ENCODE assay signal across 26 cellular contexts in genomic region chr11:66076561-66076960, GRCh38. TPM values are rescaled to one million over a fixed set of nuclear protein-coding genes. Genes with fewer than 3 reads are reported as not detected.
DNase-seq lines count a peak whose midpoint lies in the region; ATAC-seq, FAIRE-seq and TF ChIP-seq lines count a peak whose summit lies in the region.
"Had no signal": no experiment of that assay in that cellular context is flagged by ENCODE, and none has a peak within 500 bp of the region (broad histone marks: within the 10 kb centered on the region; RNA-seq: fewer than 3 reads in every experiment).

No MANE protein-coding gene starts in this region.

- H3K4me1 Mint-ChIP-seq in T-helper 17 cell, result peaks cover 59% of the 10 kb centered on the region
- H3K4me1 Mint-ChIP-seq in activated T-helper 2 cell treated with anti-CD3 and anti-CD28 coated beads, Interferon-gamma antibody, Interleukin-2, Interleukin-4, amounts not matched to agents 10 μg/mL and 5 μg/mL and 100 μg/mL, durations not matched to agents 14 hours and 24 hours and 36 hours (ENCODE audit: low read depth), result peaks cover 59% of the 10 kb centered on the region

- 93 to 100% methylated on average over 5 to 7 of the region's 9 CpGs for WGBS in mesodermal cell (ENCODE audit: insufficient coverage in 2 of 2), 2 experiments

- peak overlapping the region; percentile 96 for H3K27ac Mint-ChIP-seq in T-helper 17 cell
- H3K27ac Mint-ChIP-seq in activated T-helper 2 cell treated with anti-CD3 and anti-CD28 coated beads, Interferon-gamma antibody, Interleukin-2, Interleukin-4, amounts not matched to agents 10 μg/mL and 5 μg/mL and 100 μg/mL, durations not matched to agents 14 hours and 24 hours and 36 hours, result no peak overlapping the region

- no peaks in the 10 kb centered on the region for H3K27me3 Mint-ChIP-seq in T-helper 17 cell
- H3K27me3 Mint-ChIP-seq in activated T-helper 2 cell treated with anti-CD3 and anti-CD28 coated beads, Interferon-gamma antibody, Interleukin-2, Interleukin-4, amounts not matched to agents 10 μg/mL and 5 μg/mL and 100 μg/mL, durations not matched to agents 14 hours and 24 hours and 36 hours (ENCODE audit: low read depth), result no peaks in the 10 kb centered on the region

- H3K9me3 Mint-ChIP-seq in activated T-helper 2 cell treated with anti-CD3 and anti-CD28 coated beads, Interferon-gamma antibody, Interleukin-2, Interleukin-4, amounts not matched to agents 10 μg/mL and 5 μg/mL and 100 μg/mL, durations not matched to agents 14 hours and 24 hours and 36 hours, result no peaks in the 10 kb centered on the region
- H3K9me3 Mint-ChIP-seq: H9, neural crest cell had no signal

- intact Hi-C loops in activated T-helper 2 cell treated with anti-CD3 and anti-CD28 coated beads, Interferon-gamma antibody, Interleukin-2, Interleukin-4, amounts not matched to agents 10 μg/mL and 5 μg/mL and 100 μg/mL, durations not matched to agents 14 hours and 24 hours and 36 hours (cut with micrococcal nuclease), result no loop called here

- no peak for ATAC-seq in T-helper 17 cell

- H3K36me3 ChIP-seq in mesodermal cell (ENCODE audit: control insufficient read depth, insufficient read depth, low read length), result peaks cover 70% of the 10 kb centered on the region
- H3K36me3 ChIP-seq: cardiac muscle cell, prostate gland had no signal

- H3K4me3 Mint-ChIP-seq in T-helper 17 cell, result no peak overlapping the region
- no peak overlapping the region for H3K4me3 Mint-ChIP-seq in activated T-helper 2 cell treated with anti-CD3 and anti-CD28 coated beads, Interferon-gamma antibody, Interleukin-2, Interleukin-4, amounts not matched to agents 10 μg/mL and 5 μg/mL and 100 μg/mL, durations not matched to agents 14 hours and 24 hours and 36 hours (ENCODE audit: low read depth)
- H3K4me3 Mint-ChIP-seq: H9, neural crest cell had no signal

- H3K27ac ChIP-seq in mesodermal cell (ENCODE audit: low read depth, low read length, severe bottlenecking), result peak overlapping the region; percentile 23
- H3K27ac ChIP-seq: cardiac muscle cell, prostate gland, tibial nerve had no signal

- peaks cover 37% of the 10 kb centered on the region for H3K4me1 ChIP-seq in mesodermal cell (ENCODE audit: control insufficient read depth, insufficient read depth, low read length, poor library complexity, severe bottlenecking)

- TF ChIP-seq CTCF in AG10803 (conservative IDR thresholded peaks at IDR 0.05; ENCODE audit: low read length), result no peak

- peaks cover 8% of the 10 kb centered on the region for H3K36me3 Mint-ChIP-seq in T-helper 17 cell (ENCODE audit: low read depth)
- H3K36me3 Mint-ChIP-seq in activated T-helper 2 cell treated with anti-CD3 and anti-CD28 coated beads, Interferon-gamma antibody, Interleukin-2, Interleukin-4, amounts not matched to agents 10 μg/mL and 5 μg/mL and 100 μg/mL, durations not matched to agents 14 hours and 24 hours and 36 hours (ENCODE audit: low read depth), result peaks cover 65% of the 10 kb centered on the region

- no peak for FAIRE-seq in RCC 7860 (lab: Jason Lieb, UNC)
- FAIRE-seq: endothelial cell of umbilical vein, HTR-8/SVneo, keratinocyte had no signal

- H3K4me3 ChIP-seq in AG10803 (ENCODE audit: low read length), result no peak overlapping the region
- H3K4me3 ChIP-seq in mesodermal cell (ENCODE audit: extremely low read depth, insufficient read depth, low read length, poor library complexity, severe bottlenecking), result no peak overlapping the region
- H3K4me3 ChIP-seq: cardiac muscle cell, prostate gland, skin epidermis, tibial nerve had no signal

- DNase-seq in AG10803 (ENCODE audit: low read depth) (peak; percentile 78), EH (ENCODE audit: low read depth) (peak; percentile 63), T-helper 17 cell (no peak), NCI-H146 (lab: John Stamatoyannopoulos, UW) (no peak), RCC 7860 (ENCODE audit: low spot score) (no peak), 8988T (no peak)
- no peak for DNase-seq in activated T-helper 2 cell treated with anti-CD3 and anti-CD28 coated beads, Interferon-gamma antibody, Interleukin-2, Interleukin-4, amounts not matched to agents 10 μg/mL and 5 μg/mL and 100 μg/mL, durations not matched to agents 14 hours and 24 hours and 36 hours (ENCODE audit: low spot score)
- DNase-seq: activated CD4-positive, alpha-beta T cell treated with anti-CD3 and anti-CD28 coated beads for 1 hour; DMS79 treated with DMSO at 0.1 percent for 48 hours; H9; hypothalamus; NCI-H510A treated with DMSO at 0.1 percent for 48 hours; RPMI8226; stimulated activated naive CD4-positive, alpha-beta T cell treated with Interleukin-2 at 50 U/mL for 16 hours had no signal

- no peaks in the 10 kb centered on the region for H3K9me3 ChIP-seq in T-helper 17 cell (ENCODE audit: control insufficient read depth, low read length, poor library complexity, severe bottlenecking)
- H3K9me3 ChIP-seq in mesodermal cell (ENCODE audit: control insufficient read depth, low read length), result no peaks in the 10 kb centered on the region
- H3K9me3 ChIP-seq: prostate gland, tibial nerve had no signal

RNA-seq across cellular contexts. Expression of gene PACS1, which starts 6.5 kb away (rescaled TPM):
- total RNA-seq in T-helper 17 cell, result 100 to 1,000 TPM; 215 to 227 TPM
- 94.8 TPM for polyA plus RNA-seq in mesodermal cell (2013, experiment 1 of 2)
- 81.1 TPM for polyA plus RNA-seq in mesodermal cell (2013, experiment 2 of 2)
- total RNA-seq in activated T-helper 2 cell treated with anti-CD3 and anti-CD28 coated beads, Interferon-gamma antibody, Interleukin-2, Interleukin-4, amounts not matched to agents 10 μg/mL and 5 μg/mL and 100 μg/mL, durations not matched to agents 14 hours and 24 hours and 36 hours, result 75.6 and 83.7 TPM in 2 replicates

RNA-seq across cellular contexts. Expression of gene SF3B2, which starts 24.4 kb away (rescaled TPM):
- 100 to 1,000 TPM; 187 to 208 TPM for total RNA-seq in T-helper 17 cell
- polyA plus RNA-seq in mesodermal cell (2013, experiment 1 of 2), result 205 TPM
- polyA plus RNA-seq in mesodermal cell (2013, experiment 2 of 2), result 185 TPM
- total RNA-seq in activated T-helper 2 cell treated with anti-CD3 and anti-CD28 coated beads, Interferon-gamma antibody, Interleukin-2, Interleukin-4, amounts not matched to agents 10 μg/mL and 5 μg/mL and 100 μg/mL, durations not matched to agents 14 hours and 24 hours and 36 hours, result 252 and 268 TPM in 2 replicates

RNA-seq across cellular contexts. Expression of gene GAL3ST3, which starts 27.6 kb away (rescaled TPM):
- total RNA-seq in T-helper 17 cell, result not detected
- polyA plus RNA-seq in mesodermal cell (2013, experiment 1 of 2), result 4.5 TPM
- polyA plus RNA-seq in mesodermal cell (2013, experiment 2 of 2), result 2.6 TPM
- total RNA-seq in activated T-helper 2 cell treated with anti-CD3 and anti-CD28 coated beads, Interferon-gamma antibody, Interleukin-2, Interleukin-4, amounts not matched to agents 10 μg/mL and 5 μg/mL and 100 μg/mL, durations not matched to agents 14 hours and 24 hours and 36 hours, result 0.18 TPM in 1 of 2 replicates, not detected in the other
- total RNA-seq: endothelial cell of umbilical vein, fibroblast of villous mesenchyme, mesenteric fat pad, tibial nerve had no signal
- polyA plus RNA-seq: keratinocyte had no signal

RNA-seq across cellular contexts. Expression of gene CATSPER1, which starts 50.3 kb away (rescaled TPM):
- not detected for total RNA-seq in T-helper 17 cell
- polyA plus RNA-seq in mesodermal cell (2013, experiment 1 of 2), result 0.96 TPM
- 0.35 TPM for polyA plus RNA-seq in mesodermal cell (2013, experiment 2 of 2)
- total RNA-seq in activated T-helper 2 cell treated with anti-CD3 and anti-CD28 coated beads, Interferon-gamma antibody, Interleukin-2, Interleukin-4, amounts not matched to agents 10 μg/mL and 5 μg/mL and 100 μg/mL, durations not matched to agents 14 hours and 24 hours and 36 hours, result 0.46 and 0.78 TPM in 2 replicates
- total RNA-seq: cardiac muscle cell, dermis microvascular lymphatic vessel endothelial cell, H9, neural crest cell had no signal
- polyA plus RNA-seq: cardiac muscle cell, keratinocyte had no signal

Comparison
In these comparisons a context has a peak if more than half of its experiments do, and no peak if none do; other contexts are left out.
1. DNase-seq: peak in AG10803 (single experiment) and EH (single experiment); none in T-helper 17 cell (0 of 3), NCI-H146 (single experiment), activated T-helper 2 cell treated with anti-CD3 and anti-CD28 coated beads, Interferon-gamma antibody, Interleukin-2, Interleukin-4, amounts not matched to agents 10 μg/mL and 5 μg/mL and 100 μg/mL, durations not matched to agents 14 hours and 24 hours and 36 hours (single experiment), RCC 7860 (single experiment) and 8988T (single experiment).